ENCODE assay signal across 21 cellular contexts in genomic region chr19:30148803-30149202, GRCh38.
DNase-seq lines count a peak whose midpoint lies in the region; ATAC-seq, FAIRE-seq and TF ChIP-seq lines count a peak whose summit lies in the region.
"Had no signal": no experiment of that assay in that cellular context is flagged by ENCODE, and none has a peak within 500 bp of the region (broad histone marks: within the 10 kb centered on the region; RNA-seq: fewer than 3 reads in every experiment).

No MANE protein-coding gene starts in this region.

- no peak overlapping the region for H4K5ac ChIP-seq in IMR-90 (ENCODE audit: low read depth, low read length)

- H2BK120ac ChIP-seq in IMR-90 (ENCODE audit: low read depth, low read length) = no peak overlapping the region

- peak overlapping the region; percentile 60 for H3K27ac Mint-ChIP-seq in neural progenitor cell
- no peak overlapping the region for H3K27ac Mint-ChIP-seq in activated naive CD4-positive, alpha-beta T cell treated with anti-CD3 and anti-CD28 coated beads, Interleukin-2, amount 10 ng/mL, durations not matched to agents 7 days and 5 days
- H3K27ac Mint-ChIP-seq: B cell; CD4-positive, CD25-positive, alpha-beta regulatory T cell had no signal

- no peak overlapping the region for H3K23ac ChIP-seq in IMR-90 (ENCODE audit: low read depth, low read length)

- H3F3A ChIP-seq in neural progenitor cell (ENCODE audit: low read depth) = no peaks in the 10 kb centered on the region

- H3K79me1 ChIP-seq in IMR-90 (ENCODE audit: low read depth in 1 of 2, low read length in 2 of 2) = no peaks in the 10 kb centered on the region

- DNase-seq in A549 (ENCODE audit: low read depth in 1 of 2, low spot score in 1 of 2) = no peak
- no peak for DNase-seq in IMR-90
- no peak for DNase-seq in neural progenitor cell (ENCODE audit: low spot score)
- peak; percentile 66 for DNase-seq in spleen
- no peak for DNase-seq in activated naive CD4-positive, alpha-beta T cell treated with anti-CD3 and anti-CD28 coated beads, Interleukin-2, amount 10 ng/mL, durations not matched to agents 7 days and 5 days
- no peak for DNase-seq in DMS79 (lab: John Stamatoyannopoulos, UW)
- DNase-seq in sigmoid colon = no peak
- DNase-seq: 8988T; CD4-positive, CD25-positive, alpha-beta regulatory T cell; CD8-positive, alpha-beta memory T cell; COR-L47; DMS 273 treated with DMSO at 0.1 percent for 48 hours; DMS53; KG1 had no signal

- H3K56ac ChIP-seq in IMR-90 (ENCODE audit: extremely low read depth, insufficient read depth, low read length) = no peak overlapping the region

- H3K4me1 ChIP-seq in A549 (peaks cover 45% of the 10 kb centered on the region), IMR-90 (ENCODE audit: control insufficient read depth, insufficient read depth, low read length) (no peaks in the 10 kb centered on the region), neural progenitor cell (no peaks in the 10 kb centered on the region), spleen (peaks cover 0 to 4% (median 0%) of the 10 kb centered on the region in 6 donors), sigmoid colon (no peaks in the 10 kb centered on the region)
- H3K4me1 ChIP-seq: HAP-1 had no signal

- no peak overlapping the region for H3K9ac ChIP-seq in IMR-90 (ENCODE audit: low read depth, low read length)
- no peak overlapping the region for H3K9ac ChIP-seq in neural progenitor cell
- H3K9ac ChIP-seq: BLaER1 treated with 17β-estradiol and CSF1 and Interleukin-3, amounts not matched to agents 10 nM and 100 nM had no signal

- dilution Hi-C loops in IMR-90 (cut with HindIII; ENCODE audit: low sequenced_read_pairs, unreplicated experiment) = no loop called here

- peak overlapping the region; percentile 42 for H2AK9ac ChIP-seq in IMR-90 (replicated peaks; ENCODE audit: low read depth, low read length, poor library complexity)

- CTCF ChIA-PET in A549 (lab: Yijun Ruan, JAX) = interaction anchor here (0.8 kb wide), 1 partner anchor 25 kb away, joined by 3 read pairs; no protein-coding TSS in a partner anchor
- CTCF ChIA-PET in IMR-90 (lab: Yijun Ruan, JAX) = no interaction called here
- CTCF ChIA-PET in activated naive CD4-positive, alpha-beta T cell treated with anti-CD3 and anti-CD28 coated beads, Interleukin-2, amount 10 ng/mL, durations not matched to agents 7 days and 5 days (lab: Charles Lee) = no interaction called here

- H3K36me3 ChIP-seq in IMR-90 (ENCODE audit: control insufficient read depth, insufficient read depth, low read length) (no peaks in the 10 kb centered on the region), neural progenitor cell (no peaks in the 10 kb centered on the region), spleen (no peaks in the 10 kb centered on the region), sigmoid colon (no peaks in the 10 kb centered on the region)
- H3K36me3 ChIP-seq: BLaER1 treated with 17β-estradiol and CSF1 and Interleukin-3, amounts not matched to agents 10 nM and 100 nM; HAP-1 had no signal

- H3K14ac ChIP-seq in IMR-90 (replicated peaks; ENCODE audit: low read depth, low read length) = no peak overlapping the region

- H3K4ac ChIP-seq in IMR-90 (ENCODE audit: low read depth, low read length) = no peak overlapping the region

- no peaks in the 10 kb centered on the region for H3K9me3 Mint-ChIP-seq in neural progenitor cell
- H3K9me3 Mint-ChIP-seq in activated naive CD4-positive, alpha-beta T cell treated with anti-CD3 and anti-CD28 coated beads, Interleukin-2, amount 10 ng/mL, durations not matched to agents 7 days and 5 days = no peaks in the 10 kb centered on the region
- H3K9me3 Mint-ChIP-seq: CD4-positive, CD25-positive, alpha-beta regulatory T cell had no signal

- H3K4me1 Mint-ChIP-seq in neural progenitor cell = peaks cover 14% of the 10 kb centered on the region
- no peaks in the 10 kb centered on the region for H3K4me1 Mint-ChIP-seq in activated naive CD4-positive, alpha-beta T cell treated with anti-CD3 and anti-CD28 coated beads, Interleukin-2, amount 10 ng/mL, durations not matched to agents 7 days and 5 days

- H3K4me3 ChIP-seq in A549 (no peak overlapping the region), IMR-90 (ENCODE audit: insufficient read depth, low read depth, low read length) (no peak overlapping the region), neural progenitor cell (no peak overlapping the region), spleen (no peak overlapping the region), sigmoid colon (no peak overlapping the region)
- H3K4me3 ChIP-seq: BLaER1 treated with 17β-estradiol and CSF1 and Interleukin-3, amounts not matched to agents 10 nM and 100 nM; HAP-1 had no signal

- H3K4me2 ChIP-seq in A549 (peak overlapping the region; percentile 73; the same call in 2 of the 3 replicates), IMR-90 (ENCODE audit: low read depth, low read length) (no peak overlapping the region), neural progenitor cell (no peak overlapping the region)
- H3K4me2 ChIP-seq: BLaER1 treated with 17β-estradiol and CSF1 and Interleukin-3, amounts not matched to agents 10 nM and 100 nM had no signal

- H3K18ac ChIP-seq in IMR-90 (ENCODE audit: low read depth, low read length) = no peak overlapping the region

- TF ChIP-seq RAD21 in A549 (conservative IDR thresholded peaks at IDR 0.05 in 1 of 2, IDR thresholded peaks at IDR 0.05 in 1 of 2) = no peak
- TF ChIP-seq RAD21 in IMR-90 (IDR thresholded peaks at IDR 0.05; ENCODE audit: low read length) = no peak

- intact Hi-C loops in IMR-90 (cut with micrococcal nuclease) (no loop called here), spleen (cut with DNase I; ENCODE audit: low total_unique reads) (no loop called here), sigmoid colon (cut with DNase I) (no loop called here)

- no TSS peak for BruUV-seq in IMR-90 (replicated peaks; lab: Mats Ljungman, UMichigan)

- in situ Hi-C loops in IMR-90 (cut with MboI; ENCODE audit: low sequenced_read_pairs) = no loop called here

- no peaks in the 10 kb centered on the region for H3K9me3 ChIP-seq in A549
- H3K9me3 ChIP-seq in IMR-90 (ENCODE audit: control insufficient read depth, insufficient read depth, low read length) = peaks cover 28% of the 10 kb centered on the region; the same call in 1 of the 2 replicates
- H3K9me3 ChIP-seq in neural progenitor cell (ENCODE audit: low read depth) = no peaks in the 10 kb centered on the region
- H3K9me3 ChIP-seq in spleen = no peaks in the 10 kb centered on the region
- H3K9me3 ChIP-seq in sigmoid colon = no peaks in the 10 kb centered on the region
- H3K9me3 ChIP-seq: BLaER1 treated with 17β-estradiol and CSF1 and Interleukin-3, amounts not matched to agents 10 nM and 100 nM; HAP-1 had no signal

- 79% methylated on average over 8 of the region's 8 CpGs for WGBS in A549 (ENCODE audit: missing lambda C conversion rate)
- WGBS in IMR-90 (ENCODE audit: extremely low coverage in 2 of 2, insufficient read length in 1 of 2), 2 experiments = 86% methylated on average over 4 of the region's 8 CpGs; no CpG with 5 or more reads in 1 of the 2 experiments
- WGBS in spleen, 5 donors = 71 to 88% (median 86%) methylated on average over 8 of the region's 8 CpGs
- 81 to 86% methylated on average over 8 of the region's 8 CpGs for WGBS in sigmoid colon, 2 donors

- H4K8ac ChIP-seq in IMR-90 (ENCODE audit: low read depth in 2 of 2, low read length in 2 of 2) = no peak overlapping the region

- H2BK5ac ChIP-seq in IMR-90 (ENCODE audit: low read depth, low read length, poor library complexity, severe bottlenecking) = no peak overlapping the region

- no peak overlapping the region for H2BK20ac ChIP-seq in IMR-90 (ENCODE audit: low read depth, low read length)

- no peaks in the 10 kb centered on the region for H3K27me3 ChIP-seq in IMR-90 (ENCODE audit: control insufficient read depth, insufficient read depth, low read length)
- H3K27me3 ChIP-seq in neural progenitor cell = no peaks in the 10 kb centered on the region
- H3K27me3 ChIP-seq in spleen (replicated peaks in 1 of 7) = peaks cover 0 to 20% (median 0%) of the 10 kb centered on the region in 7 donors
- H3K27me3 ChIP-seq in sigmoid colon = peaks cover 0 to 9% (median 0%) of the 10 kb centered on the region in 3 donors
- H3K27me3 ChIP-seq: BLaER1 treated with 17β-estradiol and CSF1 and Interleukin-3, amounts not matched to agents 10 nM and 100 nM had no signal

- H3K79me2 ChIP-seq in neural progenitor cell (ENCODE audit: low read depth) = no peaks in the 10 kb centered on the region

- H3K9me1 ChIP-seq in IMR-90 (ENCODE audit: insufficient read depth, low read length) = no peaks in the 10 kb centered on the region

- POLR2A ChIA-PET in A549 (lab: Yijun Ruan, JAX) (no interaction called here), IMR-90 (lab: Charles Lee; ENCODE audit: unreplicated experiment) (no interaction called here)

- H4K91ac ChIP-seq in IMR-90 (ENCODE audit: insufficient read depth, low read depth, low read length) = no peak overlapping the region

- peaks cover 10% of the 10 kb centered on the region for H3K27me3 Mint-ChIP-seq in neural progenitor cell (ENCODE audit: insufficient read depth, low read depth)
- no peaks in the 10 kb centered on the region for H3K27me3 Mint-ChIP-seq in activated naive CD4-positive, alpha-beta T cell treated with anti-CD3 and anti-CD28 coated beads, Interleukin-2, amount 10 ng/mL, durations not matched to agents 7 days and 5 days
- H3K27me3 Mint-ChIP-seq: B cell; CD4-positive, CD25-positive, alpha-beta regulatory T cell had no signal

- no peak for ATAC-seq in A549
- ATAC-seq in IMR-90 (ENCODE audit: low read depth) = no peak
- ATAC-seq in GM21786 (IDR thresholded peaks at IDR 0.05; ENCODE audit: unreplicated experiment) = no peak

- FAIRE-seq in A549 (lab: Jason Lieb, UNC) = no peak
- FAIRE-seq: G401.6, GM12891, HTR-8/SVneo had no signal

- no peak for TF ChIP-seq POLR2A in A549 (IDR thresholded peaks at IDR 0.05; ENCODE audit: low read length)
- TF ChIP-seq POLR2A in IMR-90 (IDR thresholded peaks at IDR 0.05; ENCODE audit: low read depth, low read length) = no peak
- no peak for TF ChIP-seq POLR2A in spleen (IDR thresholded peaks at IDR 0.05)
- no peak for TF ChIP-seq POLR2A in sigmoid colon (IDR thresholded peaks at IDR 0.05)

- H4K20me1 ChIP-seq in IMR-90 (ENCODE audit: insufficient read depth, low read length) (no peaks in the 10 kb centered on the region), neural progenitor cell (ENCODE audit: low read depth) (no peaks in the 10 kb centered on the region)

- H2BK15ac ChIP-seq in IMR-90 (ENCODE audit: low read depth, low read length) = no peak overlapping the region

- no peak for TF ChIP-seq EP300 in A549 (IDR thresholded peaks at IDR 0.05)
- no peak for TF ChIP-seq EP300 in sigmoid colon (IDR thresholded peaks at IDR 0.05)

- no peak overlapping the region for H3K4me3 Mint-ChIP-seq in neural progenitor cell
- no peak overlapping the region for H3K4me3 Mint-ChIP-seq in activated naive CD4-positive, alpha-beta T cell treated with anti-CD3 and anti-CD28 coated beads, Interleukin-2, amount 10 ng/mL, durations not matched to agents 7 days and 5 days
- H3K4me3 Mint-ChIP-seq: B cell; CD4-positive, CD25-positive, alpha-beta regulatory T cell; CD8-positive, alpha-beta memory T cell had no signal

- no peak overlapping the region for H2AK5ac ChIP-seq in IMR-90 (ENCODE audit: low read depth, low read length)

- H2AFZ ChIP-seq in IMR-90 (replicated peaks; ENCODE audit: low read length, poor library complexity) (no peak overlapping the region), neural progenitor cell (replicated peaks) (no peak overlapping the region)

- H3K27ac ChIP-seq in A549 (no peak overlapping the region; a peak in 2 of 6 replicates), IMR-90 (ENCODE audit: insufficient read depth, low read length) (no peak overlapping the region), neural progenitor cell (no peak overlapping the region), spleen (no peak overlapping the region), sigmoid colon (no peak overlapping the region)
- H3K27ac ChIP-seq: BLaER1 treated with 17β-estradiol and CSF1 and Interleukin-3, amounts not matched to agents 10 nM and 100 nM had no signal

- TF ChIP-seq CTCF in A549 (IDR thresholded peaks at IDR 0.05) (no peak), IMR-90 (conservative IDR thresholded peaks at IDR 0.05; ENCODE audit: low read depth, low read length) (no peak), neural progenitor cell (IDR thresholded peaks at IDR 0.05) (no peak), spleen (IDR thresholded peaks at IDR 0.05 in 8 of 11, conservative IDR thresholded peaks at IDR 0.05 in 3 of 11) (no peak), sigmoid colon (IDR thresholded peaks at IDR 0.05) (no peak)

- no peaks in the 10 kb centered on the region for H3K36me3 Mint-ChIP-seq in neural progenitor cell
- no peaks in the 10 kb centered on the region for H3K36me3 Mint-ChIP-seq in activated naive CD4-positive, alpha-beta T cell treated with anti-CD3 and anti-CD28 coated beads, Interleukin-2, amount 10 ng/mL, durations not matched to agents 7 days and 5 days
- H3K36me3 Mint-ChIP-seq: CD4-positive, CD25-positive, alpha-beta regulatory T cell; CD8-positive, alpha-beta memory T cell had no signal
